In the genomic region with DNA sequence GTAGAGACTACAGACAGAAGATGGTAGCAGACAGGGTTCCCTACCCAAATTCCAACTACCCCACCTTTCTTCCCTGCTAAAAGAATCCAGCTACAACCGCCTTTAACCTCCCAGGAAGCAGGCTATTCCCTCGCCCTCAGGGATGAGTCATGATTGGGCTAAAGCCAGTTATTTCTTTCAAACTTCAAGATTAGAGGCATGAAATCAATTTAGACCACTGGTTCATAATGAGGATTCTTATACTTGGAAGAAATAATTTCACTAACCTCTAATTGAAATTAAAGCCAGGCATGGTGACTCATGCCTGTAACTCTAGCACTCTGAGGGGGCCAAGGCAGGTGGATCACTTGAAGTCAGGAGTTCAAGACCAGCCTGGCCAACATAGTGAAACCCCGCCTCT, we compare ENCODE assay signal across 15 cellular contexts. TPM values are rescaled to one million over a fixed set of nuclear protein-coding genes. Genes with fewer than 3 reads are reported as not detected.
A peak's percentile ranks its signal among the peaks of the same experiment; 100 is the strongest.
DNase-seq lines count a peak whose midpoint lies in the region; ATAC-seq and TF ChIP-seq lines count a peak whose summit lies in the region.
"Had no signal": no experiment of that assay in that cellular context is flagged by ENCODE, and none has a peak within 500 bp of the region (broad histone marks: within the 10 kb centered on the region; RNA-seq: fewer than 3 reads in every experiment).

No MANE protein-coding gene starts in this region.

- no peaks in the 10 kb centered on the region for H3K9me2 ChIP-seq in SK-N-SH

- intact Hi-C loops in sciatic nerve (cut with DNase I), result no loop called here

- peaks cover 15 to 57% of the 10 kb centered on the region in 2 experiments for H3K36me3 ChIP-seq in SK-N-SH (replicated peaks in 1 of 2; ENCODE audit: control insufficient read depth in 1 of 2, insufficient read depth in 2 of 2, low read length in 1 of 2)

- TF ChIP-seq CTCF in SK-N-SH (IDR thresholded peaks at IDR 0.05) (no peak), fibroblast of pulmonary artery (IDR thresholded peaks at IDR 0.05; ENCODE audit: low read length, missing control alignments) (no peak)

- peak; percentile 86 for ATAC-seq in sciatic nerve
- ATAC-seq: stimulated activated naive B cell treated with anti-CD40 and anti-IgM and Interleukin-4, amounts not matched to agents 10 μg/mL and 1 μg/mL and 100 μg/mL, for 72 hours had no signal

- POLR2A ChIA-PET in SK-N-SH (lab: Yijun Ruan, JAX), result no interaction called here

- no peaks in the 10 kb centered on the region for H3K9me3 ChIP-seq in SK-N-SH

- H4K20me1 ChIP-seq in SK-N-SH (ENCODE audit: insufficient read depth), result peaks cover 98% of the 10 kb centered on the region

- WGBS in SK-N-SH (ENCODE audit: low lambda C conversion rate), result 35% methylated on average over 3 of the region's 3 CpGs

- peak; percentile 16 for DNase-seq in NCI-H2196 (lab: John Stamatoyannopoulos, UW; ENCODE audit: unreplicated experiment)
- DNase-seq in NCI-H2196 treated with DMSO at 0.1 percent for 48 hours (lab: John Stamatoyannopoulos, UW; ENCODE audit: unreplicated experiment), result no peak
- peak; percentile 15 for DNase-seq in SK-N-SH
- peak; percentile 69 for DNase-seq in fibroblast of pulmonary artery (ENCODE audit: low read depth)
- no peak for DNase-seq in sciatic nerve (ENCODE audit: low spot score)
- DNase-seq in DMS153 treated with DMSO at 0.1 percent for 48 hours (lab: John Stamatoyannopoulos, UW; ENCODE audit: unreplicated experiment), result no peak
- DNase-seq in mesenteric fat pad (ENCODE audit: low spot score), result no peak
- DNase-seq in NCI-H187 (lab: John Stamatoyannopoulos, UW), result no peak
- DNase-seq: activated CD8-positive, alpha-beta memory T cell treated with anti-CD3 and anti-CD28 coated beads for 24 hours; AML-193; cerebellar nuclear complex; NCI-H1694; SHP77 treated with DMSO at 0.1 percent for 48 hours; stimulated activated naive B cell treated with anti-CD40 and anti-IgM and Interleukin-4, amounts not matched to agents 10 μg/mL and 1 μg/mL and 100 μg/mL, for 72 hours had no signal

- no peak for TF ChIP-seq RAD21 in SK-N-SH (IDR thresholded peaks at IDR 0.05; ENCODE audit: low read length)

- H3F3A ChIP-seq in SK-N-SH (replicated peaks; ENCODE audit: insufficient read depth), result peaks cover 18% of the 10 kb centered on the region

- H2AFZ ChIP-seq in SK-N-SH (ENCODE audit: low read depth), result no peak overlapping the region

- H3K4me3 ChIP-seq in SK-N-SH (ENCODE audit: low read depth in 2 of 2, low read length in 1 of 2) (no peak overlapping the region), fibroblast of pulmonary artery (replicated peaks; ENCODE audit: low read depth, low read length) (no peak overlapping the region)
- H3K4me3 ChIP-seq: skin epidermis had no signal

- H3K27me3 ChIP-seq in SK-N-SH (ENCODE audit: insufficient read depth), result no peaks in the 10 kb centered on the region

- H3K4me2 ChIP-seq in SK-N-SH, result peak overlapping the region; percentile 18; the same call in 1 of the 2 replicates

- H3K9ac ChIP-seq in SK-N-SH, result peak overlapping the region; percentile 11; the same call in 1 of the 2 replicates

- peak overlapping the region in 1 of 2 experiments; percentile 63; a peak in 2 of 4 replicates for H3K27ac ChIP-seq in SK-N-SH (ENCODE audit: low read depth in 2 of 2, low read length in 1 of 2)

- TF ChIP-seq EP300 in SK-N-SH (IDR thresholded peaks at IDR 0.05; ENCODE audit: borderline replicate concordance in 1 of 2, low read depth in 1 of 2, low read length in 1 of 2), result 0 out of 4 replicates have a peak, but pooled peaks of 1 of the 2 experiments have one; percentile 8

- CTCF ChIA-PET in SK-N-SH (lab: Yijun Ruan, JAX), result no interaction called here

- H3K4me1 ChIP-seq in SK-N-SH (ENCODE audit: control insufficient read depth in 1 of 2, insufficient read depth in 2 of 2, low read depth in 1 of 2, low read length in 1 of 2), result peaks cover 0 to 24% of the 10 kb centered on the region in 2 experiments; a peak in 1 of 4 replicates

- peaks cover 99% of the 10 kb centered on the region for H3K79me2 ChIP-seq in SK-N-SH (ENCODE audit: insufficient read depth)

TF ChIP-seq in SK-N-SH, 30 proteins besides CTCF, POLR2A, EP300 and RAD21:
- TF ChIP-seq, protein P1, sequence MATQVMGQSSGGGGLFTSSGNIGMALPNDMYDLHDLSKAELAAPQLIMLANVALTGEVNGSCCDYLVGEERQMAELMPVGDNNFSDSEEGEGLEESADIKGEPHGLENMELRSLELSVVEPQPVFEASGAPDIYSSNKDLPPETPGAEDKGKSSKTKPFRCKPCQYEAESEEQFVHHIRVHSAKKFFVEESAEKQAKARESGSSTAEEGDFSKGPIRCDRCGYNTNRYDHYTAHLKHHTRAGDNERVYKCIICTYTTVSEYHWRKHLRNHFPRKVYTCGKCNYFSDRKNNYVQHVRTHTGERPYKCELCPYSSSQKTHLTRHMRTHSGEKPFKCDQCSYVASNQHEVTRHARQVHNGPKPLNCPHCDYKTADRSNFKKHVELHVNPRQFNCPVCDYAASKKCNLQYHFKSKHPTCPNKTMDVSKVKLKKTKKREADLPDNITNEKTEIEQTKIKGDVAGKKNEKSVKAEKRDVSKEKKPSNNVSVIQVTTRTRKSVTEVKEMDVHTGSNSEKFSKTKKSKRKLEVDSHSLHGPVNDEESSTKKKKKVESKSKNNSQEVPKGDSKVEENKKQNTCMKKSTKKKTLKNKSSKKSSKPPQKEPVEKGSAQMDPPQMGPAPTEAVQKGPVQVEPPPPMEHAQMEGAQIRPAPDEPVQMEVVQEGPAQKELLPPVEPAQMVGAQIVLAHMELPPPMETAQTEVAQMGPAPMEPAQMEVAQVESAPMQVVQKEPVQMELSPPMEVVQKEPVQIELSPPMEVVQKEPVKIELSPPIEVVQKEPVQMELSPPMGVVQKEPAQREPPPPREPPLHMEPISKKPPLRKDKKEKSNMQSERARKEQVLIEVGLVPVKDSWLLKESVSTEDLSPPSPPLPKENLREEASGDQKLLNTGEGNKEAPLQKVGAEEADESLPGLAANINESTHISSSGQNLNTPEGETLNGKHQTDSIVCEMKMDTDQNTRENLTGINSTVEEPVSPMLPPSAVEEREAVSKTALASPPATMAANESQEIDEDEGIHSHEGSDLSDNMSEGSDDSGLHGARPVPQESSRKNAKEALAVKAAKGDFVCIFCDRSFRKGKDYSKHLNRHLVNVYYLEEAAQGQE (IDR thresholded peaks at IDR 0.05; ENCODE audit: low read depth, low read length), result no peak
- peak; percentile 77 for TF ChIP-seq NFIC (IDR thresholded peaks at IDR 0.05; ENCODE audit: borderline replicate concordance)
- peak; percentile 73 for TF ChIP-seq JUND (IDR thresholded peaks at IDR 0.05)
- peak; percentile 63 for TF ChIP-seq TCF12 (IDR thresholded peaks at IDR 0.05)
- no peak for TF ChIP-seq TAF1 (IDR thresholded peaks at IDR 0.05; ENCODE audit: borderline replicate concordance, low read depth, low read length)
- peak; percentile 80; the same call in 1 of the 2 replicates for TF ChIP-seq FOSL2 (IDR thresholded peaks at IDR 0.05; ENCODE audit: borderline replicate concordance, low read depth)
- TF ChIP-seq, protein P2, sequence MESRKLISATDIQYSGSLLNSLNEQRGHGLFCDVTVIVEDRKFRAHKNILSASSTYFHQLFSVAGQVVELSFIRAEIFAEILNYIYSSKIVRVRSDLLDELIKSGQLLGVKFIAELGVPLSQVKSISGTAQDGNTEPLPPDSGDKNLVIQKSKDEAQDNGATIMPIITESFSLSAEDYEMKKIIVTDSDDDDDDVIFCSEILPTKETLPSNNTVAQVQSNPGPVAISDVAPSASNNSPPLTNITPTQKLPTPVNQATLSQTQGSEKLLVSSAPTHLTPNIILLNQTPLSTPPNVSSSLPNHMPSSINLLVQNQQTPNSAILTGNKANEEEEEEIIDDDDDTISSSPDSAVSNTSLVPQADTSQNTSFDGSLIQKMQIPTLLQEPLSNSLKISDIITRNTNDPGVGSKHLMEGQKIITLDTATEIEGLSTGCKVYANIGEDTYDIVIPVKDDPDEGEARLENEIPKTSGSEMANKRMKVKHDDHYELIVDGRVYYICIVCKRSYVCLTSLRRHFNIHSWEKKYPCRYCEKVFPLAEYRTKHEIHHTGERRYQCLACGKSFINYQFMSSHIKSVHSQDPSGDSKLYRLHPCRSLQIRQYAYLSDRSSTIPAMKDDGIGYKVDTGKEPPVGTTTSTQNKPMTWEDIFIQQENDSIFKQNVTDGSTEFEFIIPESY (IDR thresholded peaks at IDR 0.05; ENCODE audit: borderline replicate concordance, low read depth), result no peak
- TF ChIP-seq, protein P3, sequence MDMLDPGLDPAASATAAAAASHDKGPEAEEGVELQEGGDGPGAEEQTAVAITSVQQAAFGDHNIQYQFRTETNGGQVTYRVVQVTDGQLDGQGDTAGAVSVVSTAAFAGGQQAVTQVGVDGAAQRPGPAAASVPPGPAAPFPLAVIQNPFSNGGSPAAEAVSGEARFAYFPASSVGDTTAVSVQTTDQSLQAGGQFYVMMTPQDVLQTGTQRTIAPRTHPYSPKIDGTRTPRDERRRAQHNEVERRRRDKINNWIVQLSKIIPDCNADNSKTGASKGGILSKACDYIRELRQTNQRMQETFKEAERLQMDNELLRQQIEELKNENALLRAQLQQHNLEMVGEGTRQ (IDR thresholded peaks at IDR 0.05; ENCODE audit: borderline replicate concordance, low read depth, low read length), result no peak

RNA-seq across cellular contexts. Expression of a gene that starts 20.0 kb away (rescaled TPM):
- 30.3 and 47.5 TPM in 2 replicates for polyA plus RNA-seq in SK-N-SH (2012; rRNA removed)
- polyA plus RNA-seq in SK-N-SH (2012; cell fraction: cytosol; rRNA removed), result 33.4 and 36.6 TPM in 2 replicates
- 45.5 and 95.4 TPM in 2 replicates for polyA plus RNA-seq in SK-N-SH (2012; cell fraction: nucleus; rRNA removed)
- total RNA-seq in sciatic nerve (235 TPM), mesenteric fat pad (259 TPM)

RNA-seq across cellular contexts. Expression of a gene that starts 20.5 kb away (rescaled TPM):
- polyA plus RNA-seq in SK-N-SH (2012; rRNA removed), result 3.9 and 5.7 TPM in 2 replicates
- polyA plus RNA-seq in SK-N-SH (2012; cell fraction: cytosol; rRNA removed), result 5.2 and 5.5 TPM in 2 replicates
- 2.5 and 4.4 TPM in 2 replicates for polyA plus RNA-seq in SK-N-SH (2012; cell fraction: nucleus; rRNA removed)
- total RNA-seq in sciatic nerve (3.2 TPM), mesenteric fat pad (3.0 TPM)

Comparison
In these comparisons a context has a peak if more than half of its experiments do, and no peak if none do; other contexts are left out.
1. DNase-seq: peak in NCI-H2196 (single experiment), SK-N-SH (single experiment) and fibroblast of pulmonary artery (single experiment); none in NCI-H2196 treated with DMSO at 0.1 percent for 48 hours (single experiment), sciatic nerve (single experiment), DMS153 treated with DMSO at 0.1 percent for 48 hours (single experiment), mesenteric fat pad (single experiment) and NCI-H187 (0 of 2).